24 cellular contexts compared by ENCODE assay signal in genomic region chr18:57819119-57819518, GRCh38. TPM values are rescaled to one million over a fixed set of nuclear protein-coding genes. Genes with fewer than 3 reads are reported as not detected.
DNase-seq lines count a peak whose midpoint lies in the region; TF ChIP-seq lines count a peak whose summit lies in the region.
"Had no signal": no experiment of that assay in that cellular context is flagged by ENCODE, and none has a peak within 500 bp of the region (broad histone marks: within the 10 kb centered on the region; RNA-seq: fewer than 3 reads in every experiment).

No MANE protein-coding gene starts in this region.

- peak; percentile 87 for DNase-seq in OCI-M1 (lab: John Stamatoyannopoulos, UW)
- no peak for DNase-seq in chondrocyte (ENCODE audit: low spot score)
- DNase-seq in osteoblast (ENCODE audit: insufficient read length, low spot score, missing footprints): no peak
- DNase-seq in AG08396 (ENCODE audit: low spot score): no peak
- no peak for DNase-seq in NK-92 (lab: John Stamatoyannopoulos, UW; ENCODE audit: unreplicated experiment)
- DNase-seq in NCI-H146 treated with DMSO at 0.1 percent for 48 hours (lab: John Stamatoyannopoulos, UW; ENCODE audit: unreplicated experiment): no peak
- DNase-seq in activated CD4-positive, alpha-beta T cell treated with anti-CD3 and anti-CD28 coated beads for 4 hours: no peak
- DNase-seq: ACHN; activated CD4-positive, CD25-positive, alpha-beta regulatory T cell treated with anti-CD3 and anti-CD28 coated beads, Interleukin-2, amount 50 U/mL, for 72 hours; activated T-cell treated with anti-CD3 and anti-CD28 coated beads, Interleukin-2, amount 50 U/mL, for 1 hour; cortex of kidney; H9; hypothalamus; left ventricle myocardium superior; MM.1S; NCI-H1436; NCI-H510A treated with DMSO at 0.1 percent for 48 hours; NK-92 treated with Interleukin-12 subunit alpha and Interleukin-12 subunit beta, amount 100 ng/mL, for 24 hours; RPMI8226; spleen; T1000 had no signal

- H3K27me3 ChIP-seq in osteoblast (ENCODE audit: insufficient read depth, low read length): no peaks in the 10 kb centered on the region
- H3K27me3 ChIP-seq: spleen had no signal

- no peaks in the 10 kb centered on the region for H4K20me1 ChIP-seq in osteoblast (ENCODE audit: insufficient read depth, low read length)

- no peaks in the 10 kb centered on the region for H3K36me3 Mint-ChIP-seq in chondrocyte (ENCODE audit: low read depth)
- H3K36me3 Mint-ChIP-seq: CD14-positive monocyte had no signal

- H3K4me1 Mint-ChIP-seq in chondrocyte (ENCODE audit: low read depth): peaks cover 42% of the 10 kb centered on the region

- H2AFZ ChIP-seq in osteoblast (ENCODE audit: low read length): no peak overlapping the region

- no peaks in the 10 kb centered on the region for H3K36me3 ChIP-seq in osteoblast (ENCODE audit: insufficient read depth, low read length)
- H3K36me3 ChIP-seq: spleen had no signal

- H3K4me3 ChIP-seq in osteoblast (ENCODE audit: insufficient read depth, low read length): no peak overlapping the region
- H3K4me3 ChIP-seq: spleen had no signal

- TF ChIP-seq CTCF in C4-2B (conservative IDR thresholded peaks at IDR 0.05): no peak
- TF ChIP-seq CTCF in chondrocyte (IDR thresholded peaks at IDR 0.05): no peak
- TF ChIP-seq CTCF in osteoblast (IDR thresholded peaks at IDR 0.05; ENCODE audit: extremely low read depth, low read depth, low read length): no peak

- peak overlapping the region; percentile 95 for H3K27ac Mint-ChIP-seq in chondrocyte (ENCODE audit: unreplicated experiment)
- H3K27ac Mint-ChIP-seq: CD14-positive monocyte, H9, IgD-negative memory B cell had no signal

- no peak overlapping the region for H3K4me3 Mint-ChIP-seq in chondrocyte (ENCODE audit: unreplicated experiment)
- H3K4me3 Mint-ChIP-seq: CD14-positive monocyte, H9, IgD-negative memory B cell had no signal

- no peaks in the 10 kb centered on the region for H3K27me3 Mint-ChIP-seq in chondrocyte (ENCODE audit: low read depth)
- H3K27me3 Mint-ChIP-seq: IgD-negative memory B cell had no signal

- no peaks in the 10 kb centered on the region for H3K9me3 Mint-ChIP-seq in chondrocyte (ENCODE audit: low read depth)

- no peaks in the 10 kb centered on the region for H3K9me3 ChIP-seq in osteoblast (ENCODE audit: low read depth, low read length)
- H3K9me3 ChIP-seq: spleen had no signal

- no peak overlapping the region for H3K4me2 ChIP-seq in osteoblast (ENCODE audit: insufficient read depth, low read length)

- H3K27ac ChIP-seq in C4-2B: peak overlapping the region; percentile 65; the same call in 1 of the 2 replicates
- peak overlapping the region; percentile 81 for H3K27ac ChIP-seq in osteoblast (ENCODE audit: low read depth, low read length)

- H3K79me2 ChIP-seq in osteoblast (ENCODE audit: insufficient read depth, low read length): no peaks in the 10 kb centered on the region

- H3K4me1 ChIP-seq in osteoblast (ENCODE audit: insufficient read depth, low read length): peaks cover 15% of the 10 kb centered on the region
- H3K4me1 ChIP-seq: spleen had no signal

RNA-seq across cellular contexts. Expression of gene ATP8B1, which starts 16.0 kb away (rescaled TPM):
- total RNA-seq in chondrocyte (28.1 to 38.3 TPM (median 35.4 TPM) in 3 replicates), osteoblast (41.5 and 46.7 TPM in 2 replicates)
